Comparison of ENCODE assay signal across 8 cellular contexts in the genomic region with DNA sequence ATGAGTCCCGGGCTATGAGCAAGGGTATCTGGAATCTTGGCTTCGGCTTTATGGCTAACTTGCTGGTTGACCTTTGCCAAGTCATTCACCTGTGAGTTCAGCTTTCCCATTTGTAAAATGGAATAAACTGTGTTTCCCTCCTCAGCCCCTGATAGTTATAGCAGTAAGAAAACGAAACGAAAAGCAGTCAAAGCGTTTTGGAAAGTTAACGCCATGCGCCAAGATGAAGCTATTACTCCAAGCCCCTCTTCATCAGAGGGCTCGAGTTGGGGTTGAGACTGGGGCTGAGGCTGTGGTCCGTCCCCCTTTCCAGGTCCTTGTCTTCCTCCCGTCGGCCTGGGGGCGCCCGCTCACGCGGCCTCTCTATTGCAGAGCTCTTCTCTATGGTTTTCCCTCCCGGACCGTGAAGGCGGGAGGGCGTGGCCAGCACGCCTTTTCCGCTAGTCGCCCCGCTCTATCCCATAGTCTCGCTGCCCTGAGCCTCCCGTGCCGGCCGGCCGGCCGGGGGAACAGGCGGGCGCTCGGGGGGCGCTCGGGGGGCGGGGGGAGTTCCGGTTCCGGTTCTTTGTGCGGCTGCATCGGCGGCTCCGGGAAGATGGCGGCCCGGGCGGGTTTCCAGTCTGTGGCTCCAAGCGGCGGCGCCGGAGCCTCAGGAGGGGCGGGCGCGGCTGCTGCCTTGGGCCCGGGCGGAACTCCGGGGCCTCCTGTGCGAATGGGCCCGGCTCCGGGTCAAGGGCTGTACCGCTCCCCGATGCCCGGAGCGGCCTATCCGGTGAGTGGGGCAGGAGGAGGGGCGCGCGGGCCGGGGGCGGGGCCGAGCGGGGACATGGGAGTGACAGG. TPM values are rescaled to one million over a fixed set of nuclear protein-coding genes. Genes with fewer than 3 reads are reported as not detected.
A peak's percentile ranks its signal among the peaks of the same experiment; 100 is the strongest.
DNase-seq lines count a peak whose midpoint lies in the region; ATAC-seq and TF ChIP-seq lines count a peak whose summit lies in the region.

A gene (plus strand): TSS at position 568 of the 840 bp plus-strand sequence. CDS start 28 bp downstream, at position 596.

- H3K9me3 ChIP-seq in heart right ventricle (no peaks in the 10 kb centered on the region), upper lobe of right lung (no peaks in the 10 kb centered on the region)

- intact Hi-C loops in heart right ventricle (cut with DNase I), result loop anchor here in 7 of 10 donors (1.0 to 10.0 kb wide), 6 partner anchors 26 to 230 kb away; a partner anchor contains a TSS
- intact Hi-C loops in posterior vena cava (cut with DNase I), result loop anchor here (5.0 kb wide), 2 partner anchors 87 to 92 kb away; no protein-coding TSS in a partner anchor
- intact Hi-C loops in upper lobe of right lung (cut with DNase I), result no loop called here

- peak; percentile 86 for ATAC-seq in HG02678 (IDR thresholded peaks at IDR 0.05; ENCODE audit: unreplicated experiment)
- peak; percentile 95 to 98 (median 96) for ATAC-seq in heart right ventricle
- ATAC-seq in upper lobe of right lung, result peak; percentile 95

- H3K27ac ChIP-seq in adipose tissue (ENCODE audit: low read depth, low read length), result no peak within 1 kb of the TSS
- H3K27ac ChIP-seq in heart right ventricle, result peak within 1 kb of the TSS; percentile 95 to 100 (median 98)
- H3K27ac ChIP-seq in upper lobe of right lung, result peak within 1 kb of the TSS; percentile 90

- peak within 1 kb of the TSS; percentile 73 to 99 (median 90) for H3K4me3 ChIP-seq in heart right ventricle
- peak within 1 kb of the TSS; percentile 61 for H3K4me3 ChIP-seq in upper lobe of right lung

- TF ChIP-seq CTCF in GM12872 (IDR thresholded peaks at IDR 0.05; ENCODE audit: insufficient read depth, low read depth, low read length) (peak; percentile 76), heart right ventricle (IDR thresholded peaks at IDR 0.05) (peak in 8 of 9 donors; percentile 12 to 78 (median 59)), upper lobe of right lung (IDR thresholded peaks at IDR 0.05) (peak; percentile 52)

- H3K4me1 ChIP-seq in heart right ventricle (peaks cover 0 to 34% (median 13%) of the 10 kb centered on the region in 9 donors), upper lobe of right lung (peaks cover 8% of the 10 kb centered on the region)

- 1% methylated on average over 62 to 69 of the region's 69 CpGs for WGBS in adipose tissue, 3 donors
- WGBS in heart right ventricle, 2 donors, result 0% methylated on average over 62 to 69 of the region's 69 CpGs

- DNase-seq in NCI-H1417 (lab: John Stamatoyannopoulos, UW) (peak; percentile 93 to 97 (median 95)), T follicular helper cell (ENCODE audit: low read depth) (peak; percentile 73), heart right ventricle (peak; percentile 93), posterior vena cava (ENCODE audit: low spot score) (peak; percentile 97), upper lobe of right lung (peak; percentile 96)

- H3K36me3 ChIP-seq in heart right ventricle (peaks cover 0 to 36% (median 22%) of the 10 kb centered on the region in 9 donors), upper lobe of right lung (peaks cover 36% of the 10 kb centered on the region)

- H3K27me3 ChIP-seq in heart right ventricle (no peaks in the 10 kb centered on the region), upper lobe of right lung (no peaks in the 10 kb centered on the region)

RNA-seq across cellular contexts. Expression of the gene that starts here (rescaled TPM):
- polyA plus RNA-seq in adipose tissue (10 to 100 TPM; 15.8 to 38.4 (median 17.9) TPM), heart right ventricle (10 to 100 TPM; 12.0 to 13.0 TPM)
- total RNA-seq in heart right ventricle (10 to 100 TPM; 13.3 to 24.0 (median 17.4) TPM), posterior vena cava (10 to 100 TPM; 27.9 to 33.0 TPM), upper lobe of right lung (44.0 TPM)
